Comparison of ENCODE assay signal across 22 cellular contexts in the genomic region with DNA sequence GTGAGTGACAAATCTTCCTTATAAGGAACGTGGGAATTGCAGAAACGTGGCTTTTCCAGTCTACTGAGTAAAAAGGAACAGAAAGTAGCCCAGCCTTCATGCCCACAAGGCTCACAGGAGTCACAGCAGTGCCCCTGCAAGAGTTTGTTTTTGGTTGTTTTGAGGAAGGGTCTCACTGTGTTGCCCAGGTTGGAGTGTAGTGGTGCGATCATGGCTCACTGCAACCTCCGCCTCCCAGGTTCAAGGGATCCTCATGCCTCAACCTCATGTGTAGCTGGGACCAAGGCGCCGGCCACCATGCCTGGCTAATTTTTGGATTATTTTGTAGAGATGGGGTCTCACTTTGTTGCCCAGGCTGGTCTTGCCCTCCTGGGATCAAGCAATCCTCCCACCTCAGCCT. TPM values are rescaled to one million over a fixed set of nuclear protein-coding genes. Genes with fewer than 3 reads are reported as not detected.
DNase-seq lines count a peak whose midpoint lies in the region; ATAC-seq, FAIRE-seq and TF ChIP-seq lines count a peak whose summit lies in the region.
"Had no signal": no experiment of that assay in that cellular context is flagged by ENCODE, and none has a peak within 500 bp of the region (broad histone marks: within the 10 kb centered on the region; RNA-seq: fewer than 3 reads in every experiment).

No MANE protein-coding gene starts in this region.

- H3K27ac ChIP-seq in BLaER1 treated with 17β-estradiol and CSF1 and Interleukin-3, amounts not matched to agents 10 nM and 100 nM, result peak overlapping the region in 2 of 11 experiments; percentile 32 to 40; a peak in 3 of 22 replicates
- H3K27ac ChIP-seq in K562 (ENCODE audit: extremely low read depth, low read depth, low read length), result no peak overlapping the region
- H3K27ac ChIP-seq in upper lobe of right lung, result no peak overlapping the region
- H3K27ac ChIP-seq in gastrocnemius medialis, result no peak overlapping the region

- H3K27me3 ChIP-seq in BLaER1 treated with 17β-estradiol and CSF1 and Interleukin-3, amounts not matched to agents 10 nM and 100 nM, result no peaks in the 10 kb centered on the region
- H3K27me3 ChIP-seq in K562 (ENCODE audit: control insufficient read depth in 2 of 2, insufficient read depth in 2 of 2, low read length in 2 of 2) (no peaks in the 10 kb centered on the region), upper lobe of right lung (no peaks in the 10 kb centered on the region), gastrocnemius medialis (no peaks in the 10 kb centered on the region)

- no peaks in the 10 kb centered on the region for H3K9me1 ChIP-seq in K562 (ENCODE audit: control insufficient read depth, insufficient read depth, low read length)

- WGBS in K562 (ENCODE audit: insufficient coverage, low coverage, missing lambda C conversion rate), result 82% methylated on average over 6 of the region's 6 CpGs

- no peak for TF ChIP-seq EP300 in K562 (IDR thresholded peaks at IDR 0.05; ENCODE audit: low read length)

- TF ChIP-seq CTCF in K562 (IDR thresholded peaks at IDR 0.05 in 2 of 3, conservative IDR thresholded peaks at IDR 0.05 in 1 of 3; ENCODE audit: insufficient read depth in 2 of 3, low read depth in 1 of 3, low read length in 3 of 3) (no peak), upper lobe of right lung (IDR thresholded peaks at IDR 0.05) (no peak), gastrocnemius medialis (IDR thresholded peaks at IDR 0.05 in 4 of 5, conservative IDR thresholded peaks at IDR 0.05 in 1 of 5) (no peak)

- intact Hi-C loops in K562 (cut with micrococcal nuclease), result no loop called here
- intact Hi-C loops in upper lobe of right lung (cut with DNase I), result no loop called here
- intact Hi-C loops in gastrocnemius medialis (cut with DNase I; ENCODE audit: low total_unique reads), result no loop called here

- peaks cover 43 to 79% (median 66%) of the 10 kb centered on the region in 11 experiments for H3K36me3 ChIP-seq in BLaER1 treated with 17β-estradiol and CSF1 and Interleukin-3, amounts not matched to agents 10 nM and 100 nM
- H3K36me3 ChIP-seq in K562 (ENCODE audit: control insufficient read depth, insufficient read depth, low read length), result peaks cover 35% of the 10 kb centered on the region
- H3K36me3 ChIP-seq in upper lobe of right lung, result peaks cover 34% of the 10 kb centered on the region
- peaks cover 0 to 33% of the 10 kb centered on the region in 2 donors for H3K36me3 ChIP-seq in gastrocnemius medialis

- FAIRE-seq in K562 (lab: Jason Lieb, UNC), result no peak
- FAIRE-seq: D721Med had no signal

- peak overlapping the region in 2 of 11 experiments; percentile 22 to 31; a peak in 2 of 22 replicates for H3K9ac ChIP-seq in BLaER1 treated with 17β-estradiol and CSF1 and Interleukin-3, amounts not matched to agents 10 nM and 100 nM
- H3K9ac ChIP-seq in K562 (ENCODE audit: insufficient read depth in 1 of 2, low read depth in 2 of 2, low read length in 2 of 2), result no peak overlapping the region
- H3K9ac ChIP-seq: SK-N-SH had no signal

- POLR2A ChIA-PET in K562 (lab: Yijun Ruan, JAX), result no interaction called here

- CTCF ChIA-PET in K562 (lab: Yijun Ruan, JAX; ENCODE audit: low intra/inter-chr PET ratio), result no interaction called here

- H2AFZ ChIP-seq in K562 (ENCODE audit: low read depth, low read length), result no peak overlapping the region

- peak overlapping the region in 7 of 11 experiments; percentile 25 to 81 (median 64); a peak in 12 of 22 replicates for H3K4me2 ChIP-seq in BLaER1 treated with 17β-estradiol and CSF1 and Interleukin-3, amounts not matched to agents 10 nM and 100 nM
- H3K4me2 ChIP-seq in K562 (ENCODE audit: insufficient read depth, low read length), result no peak overlapping the region
- H3K4me2 ChIP-seq: SK-N-SH had no signal

- ATAC-seq in K562 (no peak), upper lobe of right lung (no peak), gastrocnemius medialis (no peak)
- ATAC-seq: PC-3, T-cell had no signal

- no peak for TF ChIP-seq RAD21 in K562 (CRISPR knock-in tag; conservative IDR thresholded peaks at IDR 0.05 in 1 of 2, IDR thresholded peaks at IDR 0.05 in 1 of 2)

- H3K79me2 ChIP-seq in K562 (ENCODE audit: control insufficient read depth, insufficient read depth, low read length), result peaks cover 20% of the 10 kb centered on the region

- peaks cover 13 to 61% (median 37%) of the 10 kb centered on the region in 10 experiments for H3K4me1 ChIP-seq in BLaER1 treated with 17β-estradiol and CSF1 and Interleukin-3, amounts not matched to agents 10 nM and 100 nM
- H3K4me1 ChIP-seq in K562 (replicated peaks in 1 of 2; ENCODE audit: control insufficient read depth in 2 of 2, insufficient read depth in 2 of 2, low read length in 2 of 2), result peaks cover 6 to 18% of the 10 kb centered on the region in 2 experiments; a peak in 4 of 5 replicates
- peaks cover 8% of the 10 kb centered on the region for H3K4me1 ChIP-seq in upper lobe of right lung
- peaks cover 7 to 11% of the 10 kb centered on the region in 2 donors for H3K4me1 ChIP-seq in gastrocnemius medialis

- peaks cover 16 to 90% (median 68%) of the 10 kb centered on the region in 11 experiments; a peak in 20 of 22 replicates for H4K20me1 ChIP-seq in BLaER1 treated with 17β-estradiol and CSF1 and Interleukin-3, amounts not matched to agents 10 nM and 100 nM
- no peaks in the 10 kb centered on the region for H4K20me1 ChIP-seq in K562 (replicated peaks; ENCODE audit: control insufficient read depth, insufficient read depth, low read length)

- H3K4me3 ChIP-seq in BLaER1 treated with 17β-estradiol and CSF1 and Interleukin-3, amounts not matched to agents 10 nM and 100 nM, result no peak overlapping the region
- no peak overlapping the region for H3K4me3 ChIP-seq in K562
- no peak overlapping the region for H3K4me3 ChIP-seq in upper lobe of right lung
- no peak overlapping the region for H3K4me3 ChIP-seq in gastrocnemius medialis

- BruUV-seq in K562 (replicated peaks; lab: Mats Ljungman, UMichigan), result no TSS peak

- peak; percentile 72 for DNase-seq in MV-4-11 (lab: John Stamatoyannopoulos, UW)
- DNase-seq in K562 (ENCODE audit: extremely low read depth in 1 of 4, low spot score in 3 of 4), result no peak
- DNase-seq in upper lobe of right lung, result no peak
- DNase-seq in gastrocnemius medialis, result no peak
- DNase-seq in AML-193 (lab: John Stamatoyannopoulos, UW), result no peak
- DNase-seq: H7; NCI-H1105 treated with DMSO at 0.1 percent for 48 hours; NCI-H1694; NCI-H2081 treated with DMSO at 0.1 percent for 48 hours; NK-92 treated with Interleukin-12 subunit alpha and Interleukin-12 subunit beta, amount 100 ng/mL, for 24 hours; PC-3; RPMI8226; SHP77 treated with DMSO at 0.1 percent for 48 hours; SK-N-SH; T-cell had no signal

- TF ChIP-seq POLR2A in K562 (conservative IDR thresholded peaks at IDR 0.05) (no peak), gastrocnemius medialis (IDR thresholded peaks at IDR 0.05) (no peak)

- in situ Hi-C loops in K562 (cut with MboI) (no loop called here), gastrocnemius medialis (cut with MboI; ENCODE audit: low sequenced_read_pairs in 4 of 4) (no loop called here)

- H3K9me3 ChIP-seq in BLaER1 treated with 17β-estradiol and CSF1 and Interleukin-3, amounts not matched to agents 10 nM and 100 nM (replicated peaks in 1 of 11), result no peaks in the 10 kb centered on the region
- H3K9me3 ChIP-seq in K562 (replicated peaks; ENCODE audit: control insufficient read depth, insufficient read depth, low read depth, low read length), result no peaks in the 10 kb centered on the region
- H3K9me3 ChIP-seq in upper lobe of right lung, result no peaks in the 10 kb centered on the region
- no peaks in the 10 kb centered on the region for H3K9me3 ChIP-seq in gastrocnemius medialis
- H3K9me3 ChIP-seq: SK-N-SH had no signal

RNA-seq across cellular contexts. Expression of a gene that starts 5.0 kb away (rescaled TPM):
- 2.2 and 5.3 TPM in 2 replicates for total RNA-seq in K562 (2011; cell fraction: chromatin; rRNA removed; ENCODE audit: low replicate concordance)
- total RNA-seq in K562 (2011; cell fraction: nucleolus; rRNA removed), result 3.0 and 3.4 TPM in 2 replicates
- 3.4 and 4.7 TPM in 2 replicates for total RNA-seq in K562 (2011; cell fraction: nucleoplasm; rRNA removed)
- total RNA-seq in K562 (2014; rRNA removed) (2.6 and 2.8 TPM in 2 replicates), K562 (2014; rRNA removed; fragmentation: Illumina TruSeq; extraction: Trizol) (0.61 and 0.80 TPM in 2 replicates), K562 (2015; rRNA removed; fragmentation: Illumina TruSeq; extraction: Trizol) (1.0 and 1.6 TPM in 2 replicates), K562 (2021) (7.4 and 7.6 TPM in 2 replicates), upper lobe of right lung (7.9 TPM), gastrocnemius medialis (10 to 100 TPM in 1 of 4 donors, 1 to 10 TPM in 3; 5.9 to 12.4 (median 6.3) TPM)
- polyA plus RNA-seq in K562 (2011; rRNA removed) (0.72 and 1.3 TPM in 2 replicates), K562 (2014; fragmentation: Illumina TruSeq; extraction: Trizol) (1.7 and 1.9 TPM in 2 replicates), K562 (2014; fragmentation: Nextera tagmentation; extraction: Ambion mirVana) (under 1 TPM; 0.32 to 0.34 TPM), K562 (2014; rRNA removed) (2.4 and 4.9 TPM in 2 replicates)
- polyA plus RNA-seq in K562 (2011; cell fraction: cytosol; rRNA removed), result 1.5 and 2.2 TPM in 2 replicates
- 2.9 and 5.2 TPM in 2 replicates for polyA plus RNA-seq in K562 (2011; cell fraction: nucleus; rRNA removed)
- 3.1 and 4.0 TPM in 2 replicates for polyA plus RNA-seq in K562 (2012)
- 0.28 and 0.33 TPM in 2 replicates for polyA minus RNA-seq in K562 (2011; rRNA and poly(A)+ RNA removed)
- polyA minus RNA-seq in K562 (2011; cell fraction: cytosol; rRNA and poly(A)+ RNA removed), result 1.9 and 2.3 TPM in 2 replicates
- polyA minus RNA-seq in K562 (2011; cell fraction: nucleus; rRNA and poly(A)+ RNA removed), result 0.94 and 1.3 TPM in 2 replicates

RNA-seq across cellular contexts. Expression of a gene that starts 11.5 kb away (rescaled TPM):
- 2.2 and 10.2 TPM in 2 replicates for total RNA-seq in K562 (2011; cell fraction: chromatin; rRNA removed; ENCODE audit: low replicate concordance)
- 19.5 and 20.3 TPM in 2 replicates for total RNA-seq in K562 (2011; cell fraction: nucleolus; rRNA removed)
- total RNA-seq in K562 (2011; cell fraction: nucleoplasm; rRNA removed), result 5.5 and 7.2 TPM in 2 replicates
- total RNA-seq in K562 (2014; rRNA removed), result 32.2 and 38.8 TPM in 2 replicates
- total RNA-seq in K562 (2014; rRNA removed; fragmentation: Illumina TruSeq; extraction: Trizol), result 2.6 and 2.8 TPM in 2 replicates
- total RNA-seq in K562 (2015; rRNA removed; fragmentation: Illumina TruSeq; extraction: Trizol), result 8.4 and 9.5 TPM in 2 replicates
- 35.0 and 35.9 TPM in 2 replicates for total RNA-seq in K562 (2021)
- polyA plus RNA-seq in K562 (2011; rRNA removed), result 3.2 and 5.0 TPM in 2 replicates
- polyA plus RNA-seq in K562 (2011; cell fraction: cytosol; rRNA removed), result 4.7 and 20.7 TPM in 2 replicates
- polyA plus RNA-seq in K562 (2011; cell fraction: nucleus; rRNA removed), result 5.6 and 10.1 TPM in 2 replicates
- 14.9 and 16.5 TPM in 2 replicates for polyA plus RNA-seq in K562 (2012)
- 3.5 and 8.6 TPM in 2 replicates for polyA plus RNA-seq in K562 (2014; fragmentation: Illumina TruSeq; extraction: Trizol)
- polyA plus RNA-seq in K562 (2014; fragmentation: Nextera tagmentation; extraction: Ambion mirVana), result under 1 TPM; 0.61 to 0.62 TPM
- polyA plus RNA-seq in K562 (2014; rRNA removed), result 14.3 and 18.8 TPM in 2 replicates
- polyA minus RNA-seq in K562 (2011; rRNA and poly(A)+ RNA removed), result 2.2 and 3.4 TPM in 2 replicates
- 12.9 and 19.5 TPM in 2 replicates for polyA minus RNA-seq in K562 (2011; cell fraction: cytosol; rRNA and poly(A)+ RNA removed)
- polyA minus RNA-seq in K562 (2011; cell fraction: nucleus; rRNA and poly(A)+ RNA removed), result 12.3 and 15.7 TPM in 2 replicates
- total RNA-seq in upper lobe of right lung, result 25.0 TPM
- 10 to 100 TPM; 17.1 to 40.6 (median 28.6) TPM for total RNA-seq in gastrocnemius medialis

RNA-seq across cellular contexts. Expression of a gene that starts 17.2 kb away (rescaled TPM):
- total RNA-seq in K562 (2011; cell fraction: chromatin; rRNA removed; ENCODE audit: low replicate concordance), result not detected in 2 replicates
- total RNA-seq in K562 (2011; cell fraction: nucleolus; rRNA removed), result not detected in 2 replicates
- not detected in 2 replicates for total RNA-seq in K562 (2011; cell fraction: nucleoplasm; rRNA removed)
- 0.08 TPM in 1 of 2 replicates, not detected in the other for total RNA-seq in K562 (2014; rRNA removed)
- total RNA-seq in K562 (2014; rRNA removed; fragmentation: Illumina TruSeq; extraction: Trizol), result not detected in 2 replicates
- total RNA-seq in K562 (2015; rRNA removed; fragmentation: Illumina TruSeq; extraction: Trizol), result not detected in 2 replicates
- total RNA-seq in K562 (2021), result not detected in 2 replicates
- not detected in 2 replicates for polyA plus RNA-seq in K562 (2011; rRNA removed)
- not detected in 2 replicates for polyA plus RNA-seq in K562 (2011; cell fraction: cytosol; rRNA removed)
- not detected in 2 replicates for polyA plus RNA-seq in K562 (2011; cell fraction: nucleus; rRNA removed)
- polyA plus RNA-seq in K562 (2012), result not detected in 2 replicates
- polyA plus RNA-seq in K562 (2014; fragmentation: Illumina TruSeq; extraction: Trizol), result not detected in 2 replicates
- polyA plus RNA-seq in K562 (2014; fragmentation: Nextera tagmentation; extraction: Ambion mirVana), result not detected
- polyA plus RNA-seq in K562 (2014; rRNA removed), result not detected in 2 replicates
- not detected in 2 replicates for polyA minus RNA-seq in K562 (2011; rRNA and poly(A)+ RNA removed)
- not detected in 2 replicates for polyA minus RNA-seq in K562 (2011; cell fraction: cytosol; rRNA and poly(A)+ RNA removed)
- polyA minus RNA-seq in K562 (2011; cell fraction: nucleus; rRNA and poly(A)+ RNA removed), result not detected in 2 replicates
- not detected for total RNA-seq in upper lobe of right lung
- not detected for total RNA-seq in gastrocnemius medialis
- total RNA-seq: A172, H7, HT-29, M059J, NCI-H460, PC-3, T-cell had no signal
- polyA plus RNA-seq: BJ, SK-N-SH had no signal

RNA-seq across cellular contexts. Expression of a gene that starts 33.3 kb away (rescaled TPM):
- 4.9 and 12.6 TPM in 2 replicates for total RNA-seq in K562 (2011; cell fraction: chromatin; rRNA removed; ENCODE audit: low replicate concordance)
- 8.7 and 8.8 TPM in 2 replicates for total RNA-seq in K562 (2011; cell fraction: nucleolus; rRNA removed)
- total RNA-seq in K562 (2011; cell fraction: nucleoplasm; rRNA removed), result 7.4 and 7.8 TPM in 2 replicates
- total RNA-seq in K562 (2014; rRNA removed) (5.5 and 8.9 TPM in 2 replicates), K562 (2014; rRNA removed; fragmentation: Illumina TruSeq; extraction: Trizol) (3.3 and 3.5 TPM in 2 replicates), K562 (2015; rRNA removed; fragmentation: Illumina TruSeq; extraction: Trizol) (3.2 and 3.5 TPM in 2 replicates), K562 (2021) (8.1 and 8.6 TPM in 2 replicates), upper lobe of right lung (1.6 TPM), gastrocnemius medialis (not detected)
- polyA plus RNA-seq in K562 (2011; rRNA removed) (10.7 and 15.5 TPM in 2 replicates), K562 (2014; fragmentation: Illumina TruSeq; extraction: Trizol) (4.7 and 6.1 TPM in 2 replicates), K562 (2014; fragmentation: Nextera tagmentation; extraction: Ambion mirVana) (1 to 10 TPM; 1.3 to 1.5 TPM), K562 (2014; rRNA removed) (5.0 and 6.7 TPM in 2 replicates)
- 19.1 and 21.5 TPM in 2 replicates for polyA plus RNA-seq in K562 (2011; cell fraction: cytosol; rRNA removed)
- 8.5 and 9.2 TPM in 2 replicates for polyA plus RNA-seq in K562 (2011; cell fraction: nucleus; rRNA removed)
- 5.3 and 6.6 TPM in 2 replicates for polyA plus RNA-seq in K562 (2012)
- 10.7 and 18.1 TPM in 2 replicates for polyA minus RNA-seq in K562 (2011; rRNA and poly(A)+ RNA removed)
- 4.2 and 7.2 TPM in 2 replicates for polyA minus RNA-seq in K562 (2011; cell fraction: cytosol; rRNA and poly(A)+ RNA removed)
- polyA minus RNA-seq in K562 (2011; cell fraction: nucleus; rRNA and poly(A)+ RNA removed), result 3.0 and 3.4 TPM in 2 replicates
- total RNA-seq: A172, NCI-H460 had no signal
- polyA plus RNA-seq: BJ had no signal

RNA-seq across cellular contexts. Expression of a gene that starts 34.5 kb away (rescaled TPM):
- 281 and 416 TPM in 2 replicates for total RNA-seq in K562 (2011; cell fraction: chromatin; rRNA removed; ENCODE audit: low replicate concordance)
- 171 and 172 TPM in 2 replicates for total RNA-seq in K562 (2011; cell fraction: nucleolus; rRNA removed)
- total RNA-seq in K562 (2011; cell fraction: nucleoplasm; rRNA removed), result 158 and 183 TPM in 2 replicates
- 58.4 and 60.4 TPM in 2 replicates for total RNA-seq in K562 (2014; rRNA removed)
- total RNA-seq in K562 (2014; rRNA removed; fragmentation: Illumina TruSeq; extraction: Trizol), result 26.4 and 31.4 TPM in 2 replicates
- total RNA-seq in K562 (2015; rRNA removed; fragmentation: Illumina TruSeq; extraction: Trizol), result 38.7 and 40.9 TPM in 2 replicates
- total RNA-seq in K562 (2021), result 86.9 and 95.5 TPM in 2 replicates
- polyA plus RNA-seq in K562 (2011; rRNA removed), result 80.3 and 101 TPM in 2 replicates
- 76.7 and 115 TPM in 2 replicates for polyA plus RNA-seq in K562 (2011; cell fraction: cytosol; rRNA removed)
- polyA plus RNA-seq in K562 (2011; cell fraction: nucleus; rRNA removed), result 192 and 225 TPM in 2 replicates
- polyA plus RNA-seq in K562 (2012), result 73.1 and 85.2 TPM in 2 replicates
- 79.4 and 82.9 TPM in 2 replicates for polyA plus RNA-seq in K562 (2014; fragmentation: Illumina TruSeq; extraction: Trizol)
- under 1 TPM; 0.73 to 0.85 TPM for polyA plus RNA-seq in K562 (2014; fragmentation: Nextera tagmentation; extraction: Ambion mirVana)
- polyA plus RNA-seq in K562 (2014; rRNA removed), result 63.1 and 66.5 TPM in 2 replicates
- polyA minus RNA-seq in K562 (2011; rRNA and poly(A)+ RNA removed), result 96.1 and 136 TPM in 2 replicates
- polyA minus RNA-seq in K562 (2011; cell fraction: cytosol; rRNA and poly(A)+ RNA removed), result 80.5 and 91.6 TPM in 2 replicates
- 37.0 and 46.3 TPM in 2 replicates for polyA minus RNA-seq in K562 (2011; cell fraction: nucleus; rRNA and poly(A)+ RNA removed)
- total RNA-seq in upper lobe of right lung, result 70.6 TPM
- 10 to 100 TPM; 14.1 to 64.6 (median 34.9) TPM for total RNA-seq in gastrocnemius medialis
